ENCODE assay signal across 38 cellular contexts in the genomic region with DNA sequence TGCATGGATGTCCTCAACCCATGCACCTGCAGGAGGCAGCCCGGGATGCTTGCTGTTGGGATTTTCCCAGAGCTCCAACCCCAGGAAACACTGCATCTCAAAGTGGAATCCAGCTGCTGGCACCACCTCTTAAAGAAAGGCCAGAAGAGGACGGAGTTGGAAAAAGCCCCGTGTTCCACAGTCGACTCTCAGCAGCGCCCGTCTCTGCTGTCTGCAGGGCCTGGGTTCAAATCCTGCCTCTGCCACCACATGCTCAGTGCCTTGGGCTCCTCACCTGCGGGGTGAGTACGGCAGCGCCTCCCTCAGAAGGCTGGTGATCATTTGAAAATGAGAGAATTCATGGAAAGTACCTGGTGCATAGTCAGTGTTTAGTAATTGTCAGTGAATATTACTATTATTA.
"Had no signal": no experiment of that assay in that cellular context is flagged by ENCODE, and none has a peak within 500 bp of the region (broad histone marks: within the 10 kb centered on the region; RNA-seq: fewer than 3 reads in every experiment).

No MANE protein-coding gene starts in this region.

- DNase-seq: activated effector memory CD4-positive, alpha-beta T cell treated with anti-CD3 and anti-CD28 coated beads, Interleukin-2, amount 50 U/mL, for 16 hours; activated effector memory CD4-positive, alpha-beta T cell treated with Interleukin-2 at 50 U/mL for 16 hours; activated gamma-delta T cell; activated gamma-delta T cell treated with Interleukin-2 at 50 U/mL for 16 hours; activated naive CD4-positive, alpha-beta T cell; activated naive CD4-positive, alpha-beta T cell treated with anti-CD3 and anti-CD28 coated beads for 36 hours; activated naive CD4-positive, alpha-beta T cell treated with anti-CD3 and anti-CD28 coated beads, Interleukin-2, amount 10 ng/mL, durations not matched to agents 7 days and 5 days; activated naive CD4-positive, alpha-beta T cell treated with anti-CD3 and anti-CD28 coated beads, Interleukin-2, amount 50 U/mL, for 16 hours; activated naive CD4-positive, alpha-beta T cell treated with Interleukin-2 at 50 U/mL for 16 hours; activated naive CD8-positive, alpha-beta T cell treated with anti-CD3 and anti-CD28 coated beads for 36 hours; activated naive CD8-positive, alpha-beta T cell treated with anti-CD3 and anti-CD28 coated beads, Interleukin-2, amount 10 ng/mL, durations not matched to agents 7 days and 5 days; activated naive CD8-positive, alpha-beta T cell treated with anti-CD3 and anti-CD28 coated beads, Interleukin-2, amount 50 U/mL, for 24 hours; activated T-cell treated with anti-CD3 and anti-CD28 coated beads for 4 hours; activated T-cell treated with anti-CD3 and anti-CD28 coated beads, Interleukin-2, amount 50 U/mL, for 1 hour; activated T-cell treated with anti-CD3 and anti-CD28 coated beads, Interleukin-2, amount 50 U/mL, for 24 hours; activated T-cell treated with anti-CD3 and anti-CD28 coated beads, Interleukin-2, amount 50 U/mL, for 4 hours; activated T-cell treated with anti-CD3 and anti-CD28 coated beads, Interleukin-2, amount 50 U/mL, for 48 hours; activated T-cell treated with anti-CD3 and anti-CD28 coated beads, Interleukin-2, amount 50 U/mL, for 72 hours; adrenal gland; amniotic stem cell; amygdala; anterior cingulate cortex; body of pancreas; brain microvascular endothelial cell; caudate nucleus; central memory CD4-positive, alpha-beta T cell; cerebellar nuclear complex had no signal

- ATAC-seq: activated naive CD4-positive, alpha-beta T cell treated with anti-CD3 and anti-CD28 coated beads, Interleukin-2, amount 50 U/mL, for 72 hours; activated naive CD8-positive, alpha-beta T cell treated with anti-CD3 and anti-CD28 coated beads, Interleukin-2, amount 50 U/mL, for 24 hours; activated T-cell treated with anti-CD3 and anti-CD28 coated beads, Interleukin-2, amount 50 U/mL, for 4 hours; activated T-cell treated with anti-CD3 and anti-CD28 coated beads, Interleukin-2, amount 50 U/mL, for 72 hours; activated T-helper 17 cell treated with anti-CD3 and anti-CD28 coated beads, Interleukin-2, amount 50 U/mL, for 72 hours; body of pancreas had no signal

- H3K36me3 Mint-ChIP-seq: activated naive CD4-positive, alpha-beta T cell treated with anti-CD3 and anti-CD28 coated beads, Interleukin-2, amount 10 ng/mL, durations not matched to agents 7 days and 5 days; activated naive CD4-positive, alpha-beta T cell treated with anti-CD3 and anti-CD28 coated beads, Interleukin-2, amount 50 U/mL, for 24 hours; activated naive CD8-positive, alpha-beta T cell; activated naive CD8-positive, alpha-beta T cell treated with anti-CD3 and anti-CD28 coated beads for 36 hours; activated naive CD8-positive, alpha-beta T cell treated with anti-CD3 and anti-CD28 coated beads, Interleukin-2, amount 10 ng/mL, durations not matched to agents 7 days and 5 days; brain had no signal

- H3K4me3 ChIP-seq: adrenal gland, ascending aorta, body of pancreas, breast epithelium, cardiac muscle cell had no signal

- H3K27me3 Mint-ChIP-seq: activated naive CD4-positive, alpha-beta T cell treated with anti-CD3 and anti-CD28 coated beads, Interleukin-2, amount 10 ng/mL, durations not matched to agents 7 days and 5 days; activated naive CD4-positive, alpha-beta T cell treated with anti-CD3 and anti-CD28 coated beads, Interleukin-2, amount 50 U/mL, for 24 hours; activated naive CD8-positive, alpha-beta T cell; activated naive CD8-positive, alpha-beta T cell treated with anti-CD3 and anti-CD28 coated beads for 36 hours; activated naive CD8-positive, alpha-beta T cell treated with anti-CD3 and anti-CD28 coated beads, Interleukin-2, amount 10 ng/mL, durations not matched to agents 7 days and 5 days; activated naive CD8-positive, alpha-beta T cell treated with anti-CD3 and anti-CD28 coated beads, Interleukin-2, amount 50 U/mL, for 24 hours; activated T-cell treated with anti-CD3 and anti-CD28 coated beads, Interleukin-2, amount 50 U/mL, for 24 hours; activated T-helper 17 cell treated with anti-CD3 and anti-CD28 coated beads, Interleukin-2, amount 50 U/mL, for 72 hours; brain; central memory CD8-positive, alpha-beta T cell had no signal

- H3K36me3 ChIP-seq: adrenal gland, ascending aorta, brain microvascular endothelial cell, breast epithelium, cardiac muscle cell had no signal

- H3K4me1 Mint-ChIP-seq: activated naive CD4-positive, alpha-beta T cell treated with anti-CD3 and anti-CD28 coated beads, Interleukin-2, amount 10 ng/mL, durations not matched to agents 7 days and 5 days; activated naive CD4-positive, alpha-beta T cell treated with anti-CD3 and anti-CD28 coated beads, Interleukin-2, amount 50 U/mL, for 24 hours; activated naive CD8-positive, alpha-beta T cell treated with anti-CD3 and anti-CD28 coated beads for 36 hours; activated naive CD8-positive, alpha-beta T cell treated with anti-CD3 and anti-CD28 coated beads, Interleukin-2, amount 10 ng/mL, durations not matched to agents 7 days and 5 days; activated naive CD8-positive, alpha-beta T cell treated with anti-CD3 and anti-CD28 coated beads, Interleukin-2, amount 50 U/mL, for 24 hours; activated T-helper 17 cell treated with anti-CD3 and anti-CD28 coated beads, Interleukin-2, amount 50 U/mL, for 72 hours; brain; central memory CD8-positive, alpha-beta T cell had no signal

- H3K4me3 Mint-ChIP-seq: activated naive CD4-positive, alpha-beta T cell treated with anti-CD3 and anti-CD28 coated beads for 36 hours; activated naive CD4-positive, alpha-beta T cell treated with anti-CD3 and anti-CD28 coated beads, Interleukin-2, amount 10 ng/mL, durations not matched to agents 7 days and 5 days; activated naive CD4-positive, alpha-beta T cell treated with anti-CD3 and anti-CD28 coated beads, Interleukin-2, amount 50 U/mL, for 24 hours; activated naive CD8-positive, alpha-beta T cell; activated naive CD8-positive, alpha-beta T cell treated with anti-CD3 and anti-CD28 coated beads for 36 hours; activated naive CD8-positive, alpha-beta T cell treated with anti-CD3 and anti-CD28 coated beads, Interleukin-2, amount 10 ng/mL, durations not matched to agents 7 days and 5 days; activated naive CD8-positive, alpha-beta T cell treated with anti-CD3 and anti-CD28 coated beads, Interleukin-2, amount 50 U/mL, for 24 hours; activated T-cell treated with anti-CD3 and anti-CD28 coated beads, Interleukin-2, amount 50 U/mL, for 24 hours; activated T-cell treated with anti-CD3 and anti-CD28 coated beads, Interleukin-2, amount 50 U/mL, for 4 hours; activated T-cell treated with anti-CD3 and anti-CD28 coated beads, Interleukin-2, amount 50 U/mL, for 72 hours; activated T-helper 1 cell treated with anti-CD3 and anti-CD28 coated beads, Interleukin-12 subunit alpha, Interleukin-12 subunit beta, Interleukin-2, Interleukin-4 antibody, amounts not matched to agents 30 ng/mL and 10 ng/mL and 1 ng/mL, durations not matched to agents 14 hours and 24 hours and 36 hours; activated T-helper 17 cell treated with anti-CD3 and anti-CD28 coated beads, Interleukin-2, amount 50 U/mL, for 72 hours; brain; central memory CD8-positive, alpha-beta T cell had no signal

- H3K4me1 ChIP-seq: adrenal gland, ascending aorta, body of pancreas, breast epithelium had no signal

- H3K27ac ChIP-seq: adrenal gland, ascending aorta, body of pancreas, brain microvascular endothelial cell, breast epithelium, cardiac muscle cell had no signal

- H3K27me3 ChIP-seq: adrenal gland, ascending aorta, body of pancreas, brain microvascular endothelial cell, breast epithelium, cardiac muscle cell had no signal

- H3K9me3 ChIP-seq: adrenal gland, ascending aorta, body of pancreas had no signal

- H3K27ac Mint-ChIP-seq: activated naive CD4-positive, alpha-beta T cell treated with anti-CD3 and anti-CD28 coated beads for 36 hours; activated naive CD4-positive, alpha-beta T cell treated with anti-CD3 and anti-CD28 coated beads, Interleukin-2, amount 10 ng/mL, durations not matched to agents 7 days and 5 days; activated naive CD4-positive, alpha-beta T cell treated with anti-CD3 and anti-CD28 coated beads, Interleukin-2, amount 50 U/mL, for 24 hours; activated naive CD4-positive, alpha-beta T cell treated with anti-CD3 and anti-CD28 coated beads, Interleukin-2, amount 50 U/mL, for 72 hours; activated naive CD8-positive, alpha-beta T cell; activated naive CD8-positive, alpha-beta T cell treated with anti-CD3 and anti-CD28 coated beads for 36 hours; activated naive CD8-positive, alpha-beta T cell treated with anti-CD3 and anti-CD28 coated beads, Interleukin-2, amount 10 ng/mL, durations not matched to agents 7 days and 5 days; activated naive CD8-positive, alpha-beta T cell treated with anti-CD3 and anti-CD28 coated beads, Interleukin-2, amount 50 U/mL, for 24 hours; activated T-cell treated with anti-CD3 and anti-CD28 coated beads, Interleukin-2, amount 50 U/mL, for 24 hours; activated T-cell treated with anti-CD3 and anti-CD28 coated beads, Interleukin-2, amount 50 U/mL, for 72 hours; activated T-helper 1 cell treated with anti-CD3 and anti-CD28 coated beads, Interleukin-12 subunit alpha, Interleukin-12 subunit beta, Interleukin-2, Interleukin-4 antibody, amounts not matched to agents 30 ng/mL and 10 ng/mL and 1 ng/mL, durations not matched to agents 14 hours and 24 hours and 36 hours; activated T-helper 17 cell treated with anti-CD3 and anti-CD28 coated beads, Interleukin-2, amount 50 U/mL, for 72 hours; activated T-helper 2 cell treated with anti-CD3 and anti-CD28 coated beads, Interferon-gamma antibody, Interleukin-2, Interleukin-4, amounts not matched to agents 10 μg/mL and 5 μg/mL and 100 μg/mL, durations not matched to agents 14 hours and 24 hours and 36 hours; brain had no signal
